ENCODE assay signal across 8 cellular contexts in the genomic region with DNA sequence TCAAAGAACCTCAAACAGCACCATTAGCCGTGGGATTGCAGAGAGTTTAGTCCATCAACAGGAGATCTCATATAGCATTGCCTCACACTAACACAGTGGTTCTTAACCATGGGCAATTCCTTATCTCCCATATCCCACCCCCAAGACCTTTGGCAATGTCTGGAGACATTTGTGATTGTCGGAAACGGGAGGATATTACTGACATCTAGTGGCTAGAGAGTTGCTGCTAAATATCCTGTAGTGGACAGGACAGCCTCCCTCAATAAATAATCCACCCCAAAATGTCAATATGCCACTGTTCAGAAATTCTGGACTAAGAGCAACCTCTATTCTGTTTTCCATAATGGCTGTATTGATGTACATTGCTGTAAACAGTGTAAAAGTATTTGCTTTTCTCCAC.
DNase-seq lines count a peak whose midpoint lies in the region; ATAC-seq and TF ChIP-seq lines count a peak whose summit lies in the region.

No MANE protein-coding gene starts in this region.

- H3K27me3 ChIP-seq in osteoblast (ENCODE audit: insufficient read depth, low read length), result no peaks in the 10 kb centered on the region

- peak; percentile 77 for TF ChIP-seq CTCF in osteoblast (IDR thresholded peaks at IDR 0.05; ENCODE audit: extremely low read depth, low read depth, low read length)

- no peaks in the 10 kb centered on the region for H3K79me2 ChIP-seq in osteoblast (ENCODE audit: insufficient read depth, low read length)

- no peak overlapping the region for H3K4me3 ChIP-seq in osteoblast (ENCODE audit: insufficient read depth, low read length)

- no peak overlapping the region for H2AFZ ChIP-seq in osteoblast (ENCODE audit: low read length)

- ATAC-seq in HG02973 (IDR thresholded peaks at IDR 0.05; ENCODE audit: unreplicated experiment), result no peak

- no peak overlapping the region for H3K4me2 ChIP-seq in osteoblast (ENCODE audit: insufficient read depth, low read length)

- H3K27ac ChIP-seq in osteoblast (ENCODE audit: low read depth, low read length), result peak overlapping the region; percentile 43

- no peaks in the 10 kb centered on the region for H3K9me3 ChIP-seq in osteoblast (ENCODE audit: low read depth, low read length)

- H3K4me1 ChIP-seq in osteoblast (ENCODE audit: insufficient read depth, low read length), result peaks cover 5% of the 10 kb centered on the region

- H3K36me3 ChIP-seq in osteoblast (ENCODE audit: insufficient read depth, low read length), result no peaks in the 10 kb centered on the region

- DNase-seq in EH (ENCODE audit: low read depth) (peak; percentile 80), NCI-H226 (peak; percentile 50), fibroblast of gingiva (ENCODE audit: low read depth) (peak; percentile 48), osteoblast (ENCODE audit: insufficient read length, low spot score, missing footprints) (no peak), NCI-H1092 treated with DMSO at 0.1 percent for 48 hours (lab: John Stamatoyannopoulos, UW) (no peak), cerebellum (ENCODE audit: low spot score) (no peak)
- DNase-seq in activated CD4-positive, alpha-beta T cell treated with anti-CD3 and anti-CD28 coated beads for 4 hours, result no peak

- no peaks in the 10 kb centered on the region for H4K20me1 ChIP-seq in osteoblast (ENCODE audit: insufficient read depth, low read length)

Comparison
In these comparisons a context has a peak if more than half of its experiments do, and no peak if none do; other contexts are left out.
1. DNase-seq: peak in EH (single experiment), NCI-H226 (single experiment) and fibroblast of gingiva (single experiment); none in osteoblast (single experiment), activated CD4-positive, alpha-beta T cell treated with anti-CD3 and anti-CD28 coated beads for 4 hours (0 of 2), NCI-H1092 treated with DMSO at 0.1 percent for 48 hours (single experiment) and cerebellum (single experiment).